10 cellular contexts compared by ENCODE assay signal in genomic region chr22:27866136-27867091, GRCh38. TPM values are rescaled to one million over a fixed set of nuclear protein-coding genes. Genes with fewer than 3 reads are reported as not detected.
DNase-seq lines count a peak whose midpoint lies in the region; ATAC-seq, FAIRE-seq and TF ChIP-seq lines count a peak whose summit lies in the region.
"Had no signal": no experiment of that assay in that cellular context is flagged by ENCODE, and none has a peak within 500 bp of the region (broad histone marks: within the 10 kb centered on the region; RNA-seq: fewer than 3 reads in every experiment).

No MANE protein-coding gene starts in this region.

- no peak overlapping the region for H3K9ac ChIP-seq in HepG2 (ENCODE audit: insufficient read depth, low read depth, low read length)

- ATAC-seq in HepG2 (no peak), GM18870 (IDR thresholded peaks at IDR 0.05; ENCODE audit: unreplicated experiment) (no peak)

- H2AFZ ChIP-seq in HepG2 (ENCODE audit: low read length): no peak overlapping the region

- H3K36me3 ChIP-seq in breast epithelium (no peaks in the 10 kb centered on the region), HepG2 (replicated peaks in 1 of 2; ENCODE audit: control insufficient read depth in 1 of 2, insufficient read depth in 2 of 2, low read length in 2 of 2) (peaks cover 2 to 7% of the 10 kb centered on the region in 2 experiments; a peak in 4 of 5 replicates), transverse colon (no peaks in the 10 kb centered on the region)

- H3K4me2 ChIP-seq in HepG2 (ENCODE audit: low read depth, low read length): no peak overlapping the region

- no peaks in the 10 kb centered on the region for H4K20me1 ChIP-seq in HepG2 (ENCODE audit: insufficient read depth, low read length)

- DNase-seq in DMS53 (lab: John Stamatoyannopoulos, UW) (peak; percentile 6), DMS53 treated with DMSO at 0.1 percent for 48 hours (lab: John Stamatoyannopoulos, UW; ENCODE audit: unreplicated experiment) (no peak), breast epithelium (ENCODE audit: low spot score in 2 of 2) (no peak), HepG2 (ENCODE audit: low spot score) (peak; percentile 43), transverse colon (no peak), NCI-H1436 (lab: John Stamatoyannopoulos, UW) (no peak), NCI-H524 (lab: John Stamatoyannopoulos, UW) (no peak)
- DNase-seq: NCI-H2029 treated with DMSO at 0.1 percent for 48 hours had no signal

- no TSS peak for BruUV-seq in HepG2 (replicated peaks; lab: Mats Ljungman, UMichigan)

- H3K27me3 ChIP-seq in breast epithelium (no peaks in the 10 kb centered on the region), HepG2 (ENCODE audit: control insufficient read depth in 1 of 2, insufficient read depth in 2 of 2, low read length in 2 of 2) (no peaks in the 10 kb centered on the region), transverse colon (no peaks in the 10 kb centered on the region)

- H3K4me3 ChIP-seq in breast epithelium: no peak overlapping the region
- no peak overlapping the region for H3K4me3 ChIP-seq in HepG2 (replicated peaks in 1 of 3; ENCODE audit: insufficient read depth in 1 of 3, low read depth in 2 of 3, low read length in 3 of 3)
- no peak overlapping the region for H3K4me3 ChIP-seq in transverse colon

- H3K9me3 ChIP-seq in breast epithelium: no peaks in the 10 kb centered on the region
- H3K9me3 ChIP-seq in HepG2 (ENCODE audit: low read length): no peaks in the 10 kb centered on the region
- H3K9me3 ChIP-seq in transverse colon: no peaks in the 10 kb centered on the region

- CTCF ChIA-PET in HepG2 (lab: Yijun Ruan, JAX; ENCODE audit: low intra/inter-chr PET ratio, low total read pairs): no interaction called here

- TF ChIP-seq POLR2A in breast epithelium (IDR thresholded peaks at IDR 0.05): no peak
- no peak for TF ChIP-seq POLR2A in HepG2 (IDR thresholded peaks at IDR 0.05; ENCODE audit: insufficient read depth in 1 of 2, low read depth in 2 of 2, low read length in 2 of 2)
- no peak for TF ChIP-seq POLR2A in transverse colon (IDR thresholded peaks at IDR 0.05)

- peaks cover 0 to 11% of the 10 kb centered on the region in 2 donors for H3K4me1 ChIP-seq in breast epithelium
- peaks cover 84% of the 10 kb centered on the region for H3K4me1 ChIP-seq in HepG2 (ENCODE audit: insufficient read depth, low read length)
- peaks cover 41 to 84% (median 57%) of the 10 kb centered on the region in 4 donors for H3K4me1 ChIP-seq in transverse colon

- TF ChIP-seq EP300 in HepG2 (IDR thresholded peaks at IDR 0.05; ENCODE audit: low read depth in 2 of 2, low read length in 2 of 2) (peak in 1 of 2 experiments; percentile 26; a peak in 1 of 4 replicates), HepG2 (CRISPR knock-in tag; IDR thresholded peaks at IDR 0.05; ENCODE audit: borderline replicate concordance) (no peak), transverse colon (IDR thresholded peaks at IDR 0.05; ENCODE audit: low read depth) (no peak)

- TF ChIP-seq CTCF in breast epithelium (IDR thresholded peaks at IDR 0.05) (no peak), HepG2 (CRISPR knock-in tag; IDR thresholded peaks at IDR 0.05) (no peak), transverse colon (IDR thresholded peaks at IDR 0.05) (no peak)

- no peak for TF ChIP-seq RAD21 in HepG2 (CRISPR knock-in tag; IDR thresholded peaks at IDR 0.05)

- intact Hi-C loops in breast epithelium (cut with DNase I; ENCODE audit: low total_unique reads): loop anchor here (5.0 kb wide), 1 partner anchor 1381 kb away; no protein-coding TSS in a partner anchor
- intact Hi-C loops in HepG2 (cut with micrococcal nuclease; ENCODE audit: unreplicated experiment): no loop called here
- intact Hi-C loops in transverse colon (cut with DNase I; ENCODE audit: low total_unique reads): no loop called here

- peak overlapping the region; percentile 60 to 61 for H3K27ac ChIP-seq in breast epithelium
- H3K27ac ChIP-seq in HepG2 (ENCODE audit: extremely low read length, insufficient read depth, low read length): peak overlapping the region; percentile 9
- H3K27ac ChIP-seq in transverse colon: peak overlapping the region; percentile 63 to 85 (median 80)
- H3K27ac ChIP-seq: 22Rv1 had no signal

- WGBS in HepG2 (ENCODE audit: low lambda C conversion rate): 81% methylated on average over 7 of the region's 7 CpGs
- 50 to 61% methylated on average over 7 of the region's 7 CpGs for WGBS in transverse colon (ENCODE audit: low coverage in 1 of 2), 2 donors

- POLR2A ChIA-PET in HepG2 (lab: Yijun Ruan, JAX): no interaction called here

- in situ Hi-C loops in HepG2 (cut with HindIII; ENCODE audit: extremely low pct_ligation_motif_present, low pct_unique_long_range_greater_than_20kb) (no loop called here), transverse colon (cut with MboI; ENCODE audit: low pct_ligation_motif_present in 1 of 4, low pct_unique_long_range_greater_than_20kb in 1 of 4, low sequenced_read_pairs in 3 of 4) (no loop called here)

- H3K79me2 ChIP-seq in HepG2 (ENCODE audit: insufficient read depth, low read length): peaks cover 8% of the 10 kb centered on the region

- FAIRE-seq in HepG2 (lab: Jason Lieb, UNC): no peak

TF ChIP-seq in HepG2, 621 proteins besides CTCF, POLR2A, EP300 and RAD21 (continues in another document):
- peak; percentile 87 for TF ChIP-seq CEBPB (IDR thresholded peaks at IDR 0.05; ENCODE audit: borderline replicate concordance, low read depth, low read length)
- no peak for TF ChIP-seq HOXA3 (CRISPR knock-in tag; IDR thresholded peaks at IDR 0.05)
- peak; percentile 58 for TF ChIP-seq GATAD2A (CRISPR knock-in tag; IDR thresholded peaks at IDR 0.05)
- no peak for TF ChIP-seq ZNF589 (CRISPR knock-in tag; conservative IDR thresholded peaks at IDR 0.05)
- TF ChIP-seq ZNF670 (CRISPR knock-in tag; IDR thresholded peaks at IDR 0.05; ENCODE audit: borderline replicate concordance): no peak
- peak; percentile 61; the same call in 1 of the 2 replicates for TF ChIP-seq ARID5B (CRISPR knock-in tag; IDR thresholded peaks at IDR 0.05)
- TF ChIP-seq ZNF546 (CRISPR knock-in tag; conservative IDR thresholded peaks at IDR 0.05): no peak
- TF ChIP-seq FOXM1 (CRISPR knock-in tag; IDR thresholded peaks at IDR 0.05): no peak

RNA-seq across cellular contexts. Expression of gene PITPNB, which starts 52.6 kb away (rescaled TPM):
- total RNA-seq in breast epithelium (10 to 100 TPM; 41.1 to 49.2 (median 47.5) TPM), HepG2 (2016; rRNA removed; fragmentation: Illumina TruSeq; extraction: Trizol) (17.0 and 40.7 TPM in 2 replicates), transverse colon (10 to 100 TPM; 28.0 to 48.2 (median 40.3) TPM)
- total RNA-seq in HepG2 (2016; cell fraction: cytosol; rRNA removed; fragmentation: Illumina TruSeq; extraction: Trizol; ENCODE audit: low read depth): 23.7 and 24.5 TPM in 2 replicates
- total RNA-seq in HepG2 (2016; cell fraction: insoluble cytoplasmic fraction; rRNA removed; fragmentation: Illumina TruSeq; extraction: Trizol): 17.3 and 36.3 TPM in 2 replicates
- total RNA-seq in HepG2 (2016; cell fraction: membrane; rRNA removed; fragmentation: Illumina TruSeq; extraction: Trizol): 17.7 and 19.6 TPM in 2 replicates
- total RNA-seq in HepG2 (2016; cell fraction: nucleus; rRNA removed; fragmentation: Illumina TruSeq; extraction: Trizol): 30.0 and 32.6 TPM in 2 replicates
- 28.1 and 30.1 TPM in 2 replicates for polyA plus RNA-seq in HepG2 (2011; rRNA removed)
- polyA plus RNA-seq in HepG2 (2011; cell fraction: cytosol; rRNA removed): 12.4 and 18.9 TPM in 2 replicates
- 12.4 and 19.6 TPM in 2 replicates for polyA plus RNA-seq in HepG2 (2011; cell fraction: nucleus; rRNA removed)
- polyA plus RNA-seq in HepG2 (2012): 34.7 and 41.5 TPM in 2 replicates
- 4.7 and 4.8 TPM in 2 replicates for polyA plus RNA-seq in HepG2 (2016; cell fraction: cytosol; fragmentation: Illumina TruSeq; extraction: Trizol; ENCODE audit: low read depth)
- 82.4 and 83.3 TPM in 2 replicates for polyA plus RNA-seq in HepG2 (2016; cell fraction: insoluble cytoplasmic fraction; fragmentation: Illumina TruSeq; extraction: Trizol; ENCODE audit: low read depth)
- polyA plus RNA-seq in HepG2 (2016; cell fraction: membrane; fragmentation: Illumina TruSeq; extraction: Trizol; ENCODE audit: low read depth): 12.6 and 14.2 TPM in 2 replicates
- 48.7 and 48.8 TPM in 2 replicates for polyA plus RNA-seq in HepG2 (2016; cell fraction: nucleus; fragmentation: Illumina TruSeq; extraction: Trizol; ENCODE audit: insufficient read depth, low read depth)
- 19.2 and 28.5 TPM in 2 replicates for polyA minus RNA-seq in HepG2 (2011; rRNA and poly(A)+ RNA removed; ENCODE audit: low replicate concordance)
- 16.3 and 22.9 TPM in 2 replicates for polyA minus RNA-seq in HepG2 (2011; cell fraction: cytosol; rRNA and poly(A)+ RNA removed)
- 58.1 and 64.4 TPM in 2 replicates for polyA minus RNA-seq in HepG2 (2011; cell fraction: nucleus; rRNA and poly(A)+ RNA removed)

Comparison
In these comparisons a context has a peak if more than half of its experiments do, and no peak if none do; other contexts are left out.
1. DNase-seq: peak in DMS53 (single experiment) and HepG2 (single experiment); none in DMS53 treated with DMSO at 0.1 percent for 48 hours (single experiment), breast epithelium (0 of 2), transverse colon (single experiment), NCI-H1436 (single experiment) and NCI-H524 (0 of 2).
2. H3K27ac ChIP-seq: peak in every context shown above with its lines; median percentile 80 in transverse colon; 60 in breast epithelium; 9 in HepG2.